Comparison of ENCODE assay signal across 23 cellular contexts in genomic region chr13:29722415-29722814, GRCh38.
DNase-seq lines count a peak whose midpoint lies in the region; FAIRE-seq and TF ChIP-seq lines count a peak whose summit lies in the region.
"Had no signal": no experiment of that assay in that cellular context is flagged by ENCODE, and none has a peak within 500 bp of the region (broad histone marks: within the 10 kb centered on the region; RNA-seq: fewer than 3 reads in every experiment).

No MANE protein-coding gene starts in this region.

- in situ Hi-C loops in KBM-7 (cut with MboI; ENCODE audit: low pct_unique_long_range_greater_than_20kb, low sequenced_read_pairs) = loop anchor here (25.0 kb wide), 1 partner anchor 210 kb away; no protein-coding TSS in a partner anchor

- H3K18ac ChIP-seq in H1 (ENCODE audit: extremely low read depth, low read length) = 0 out of 2 replicates have a peak overlapping the region, but pooled peaks have one; percentile 32

- CTCF ChIA-PET in HEK293 (lab: Yijun Ruan, JAX) = interaction anchor here (0.7 to 1.2 kb wide), 2 partner anchors 15 to 250 kb away, joined by 3 read pairs; no protein-coding TSS in a partner anchor
- CTCF ChIA-PET in H1 (lab: Charles Lee; ENCODE audit: partially characterized antibody) = interaction anchor here (1.2 to 2.1 kb wide), 4 partner anchors 8 to 249 kb away, joined by 3 to 11 read pairs (median 6); no protein-coding TSS in a partner anchor

- no peaks in the 10 kb centered on the region for H3K9me3 ChIP-seq in HEK293 (ENCODE audit: control insufficient read depth, insufficient read depth, low read depth, low read length)
- H3K9me3 ChIP-seq in H1 (ENCODE audit: insufficient read depth in 2 of 2, low read depth in 1 of 2, low read length in 1 of 2) = peaks cover 2 to 8% of the 10 kb centered on the region in 2 experiments; a peak in 2 of 4 replicates

- H3K4me2 ChIP-seq in H1 (ENCODE audit: insufficient read depth in 1 of 2, low read depth in 2 of 2, low read length in 2 of 2) = peak overlapping the region in 1 of 2 experiments; percentile 17; a peak in 1 of 4 replicates
- H3K4me2 ChIP-seq: PC-9 had no signal

- H2AFZ ChIP-seq in H1 (ENCODE audit: low read length) = peak overlapping the region; percentile 51
- H2AFZ ChIP-seq: PC-9 had no signal

- no peaks in the 10 kb centered on the region for H3K23me2 ChIP-seq in H1 (ENCODE audit: low read depth, low read length)

- POLR2A ChIA-PET in HEK293 (lab: Yijun Ruan, JAX) = no interaction called here
- POLR2A ChIA-PET in H1 (lab: Charles Lee; ENCODE audit: partially characterized antibody) = no interaction called here

- TF ChIP-seq RAD21 in H1 (IDR thresholded peaks at IDR 0.05 in 1 of 2, conservative IDR thresholded peaks at IDR 0.05 in 1 of 2; ENCODE audit: low read depth in 2 of 2, low read length in 2 of 2) = no peak

- TF ChIP-seq CTCF in HEK293 (tag by site-specific recombination; IDR thresholded peaks at IDR 0.05) (no peak), H1 (IDR thresholded peaks at IDR 0.05; ENCODE audit: control extremely low read depth in 1 of 3, insufficient read depth in 1 of 3, low read depth in 1 of 3, low read length in 3 of 3) (no peak)

- no peaks in the 10 kb centered on the region for H4K20me1 ChIP-seq in H1 (replicated peaks in 1 of 2; ENCODE audit: control insufficient read depth in 1 of 2, insufficient read depth in 2 of 2, low read length in 2 of 2)

- H2AK5ac ChIP-seq in H1 (ENCODE audit: low read depth, low read length) = no peak overlapping the region

- H3K23ac ChIP-seq in H1 (ENCODE audit: insufficient read length) = no peak overlapping the region

- H4K91ac ChIP-seq in H1 (replicated peaks; ENCODE audit: insufficient read length, low read length) = no peak overlapping the region

- TF ChIP-seq EP300 in H1 (IDR thresholded peaks at IDR 0.05; ENCODE audit: borderline replicate concordance in 1 of 2, low read depth in 2 of 2, low read length in 2 of 2) = no peak

- H3K27ac ChIP-seq in HEK293 (ENCODE audit: extremely low read depth, low read depth, low read length) (no peak overlapping the region), H1 (ENCODE audit: low read depth, low read length) (no peak overlapping the region; the same call in 1 of the 2 replicates)
- H3K27ac ChIP-seq: 22Rv1, PC-9, SJCRH30 had no signal

- TF ChIP-seq POLR2A in H1 (IDR thresholded peaks at IDR 0.05; ENCODE audit: control extremely low read depth in 1 of 2, low read depth in 2 of 2, low read length in 2 of 2) = no peak

- no peak overlapping the region for H2BK20ac ChIP-seq in H1 (ENCODE audit: low read length)

- peak overlapping the region; percentile 5; the same call in 1 of the 2 replicates for H4K8ac ChIP-seq in H1 (ENCODE audit: extremely low read depth, insufficient read depth, low read length)

- H2BK120ac ChIP-seq in H1 (replicated peaks; ENCODE audit: low read depth, low read length) = no peak overlapping the region

- H3K79me1 ChIP-seq in H1 (ENCODE audit: low read depth, low read length) = no peaks in the 10 kb centered on the region

- H3K27me3 ChIP-seq in H1 (replicated peaks in 1 of 4; ENCODE audit: control insufficient read depth in 3 of 4, extremely low read depth in 1 of 4, insufficient read depth in 3 of 4, low read length in 3 of 4) = no peaks in the 10 kb centered on the region; a peak in 2 of 7 replicates
- H3K27me3 ChIP-seq: SJCRH30 had no signal

- no peaks in the 10 kb centered on the region for H3K79me2 ChIP-seq in H1 (ENCODE audit: control insufficient read depth in 1 of 2, insufficient read depth in 2 of 2, low read length in 2 of 2)

- H2BK5ac ChIP-seq in H1 (ENCODE audit: low read depth, low read length) = no peak overlapping the region; the same call in 1 of the 2 replicates

- H3K4ac ChIP-seq in H1 (replicated peaks; ENCODE audit: insufficient read length, low read depth, low read length) = no peak overlapping the region

- no peak overlapping the region for H3K56ac ChIP-seq in H1 (replicated peaks; ENCODE audit: insufficient read length, low read depth, low read length)

- H3K9ac ChIP-seq in H1 (replicated peaks in 1 of 4; ENCODE audit: extremely low read depth in 1 of 4, low read depth in 3 of 4, low read length in 3 of 4) = no peak overlapping the region

- H3K14ac ChIP-seq in H1 (ENCODE audit: insufficient read length) = no peak overlapping the region

- H2BK12ac ChIP-seq in H1 (ENCODE audit: low read depth, low read length) = no peak overlapping the region

- FAIRE-seq in H1 (lab: Jason Lieb, UNC) (no peak), urothelium cell line (lab: Jason Lieb, UNC) (no peak)
- FAIRE-seq: GM12892, HTR-8/SVneo, K562 had no signal

- DNase-seq in NCI-H1417 (lab: John Stamatoyannopoulos, UW) (peak in 2 of 3 experiments; percentile 8 to 15), NCI-H1417 treated with DMSO at 0.1 percent for 48 hours (lab: John Stamatoyannopoulos, UW) (no peak), H1 (ENCODE audit: low read depth in 1 of 2, low spot score in 2 of 2) (no peak), NCI-H510A treated with DMSO at 0.1 percent for 48 hours (lab: John Stamatoyannopoulos, UW) (no peak), urothelium cell line (ENCODE audit: low spot score) (no peak), KBM-7 (no peak)
- DNase-seq: Calu3; DMS79 treated with DMSO at 0.1 percent for 48 hours; GF-D8; GOT3; MV-4-11; NCI-H1105; NCI-H2029; NCI-H446; NCI-H774; NK-92 treated with Interleukin-12 subunit alpha and Interleukin-12 subunit beta, amount 100 ng/mL, for 24 hours; PC-9; SJCRH30 had no signal

- no peak overlapping the region for H3K4me3 ChIP-seq in HEK293 (ENCODE audit: low read depth, low read length)
- H3K4me3 ChIP-seq in H1 (ENCODE audit: extremely low read depth in 1 of 4, insufficient read depth in 2 of 4, low read depth in 3 of 4, low read length in 4 of 4) = no peak overlapping the region
- H3K4me3 ChIP-seq: K562, PC-9, SJCRH30 had no signal

- H2BK15ac ChIP-seq in H1 (ENCODE audit: low read length) = no peak overlapping the region; the same call in 1 of the 2 replicates

- 78% methylated on average over 6 of the region's 6 CpGs; no CpG with 5 or more reads in 1 of the 2 experiments for WGBS in H1 (ENCODE audit: extremely low coverage in 1 of 2, insufficient coverage in 1 of 2, insufficient read length in 1 of 2, insufficient replicate concordance in 2 of 2, low coverage in 1 of 2, low lambda C conversion rate in 2 of 2, missing lambda C conversion rate in 1 of 2), 2 experiments

- H3K36me3 ChIP-seq in HEK293 (ENCODE audit: control insufficient read depth in 2 of 2, insufficient read depth in 1 of 2, low read length in 2 of 2) = no peaks in the 10 kb centered on the region
- H3K36me3 ChIP-seq in H1 (ENCODE audit: control insufficient read depth in 2 of 4, insufficient read depth in 4 of 4, low read length in 3 of 4) = no peaks in the 10 kb centered on the region
- H3K36me3 ChIP-seq: SJCRH30 had no signal

- H4K5ac ChIP-seq in H1 (ENCODE audit: insufficient read length, low read depth, low read length) = no peak overlapping the region

- no peaks in the 10 kb centered on the region for H3K4me1 ChIP-seq in HEK293 (ENCODE audit: control insufficient read depth, insufficient read depth, low read length)
- H3K4me1 ChIP-seq in H1 (replicated peaks in 1 of 4; ENCODE audit: control insufficient read depth in 3 of 4, insufficient read depth in 4 of 4, low read length in 3 of 4) = peaks cover 0 to 11% (median 3%) of the 10 kb centered on the region in 4 experiments; a peak in 2 of 7 replicates
- H3K4me1 ChIP-seq: SJCRH30 had no signal

TF ChIP-seq in HEK293, 187 proteins besides CTCF, POLR2A, EP300 and RAD21:
- TF ChIP-seq ZNF311 (tag by site-specific recombination; IDR thresholded peaks at IDR 0.05; ENCODE audit: borderline replicate concordance) (no peak), ZFHX2 (tag by site-specific recombination; conservative IDR thresholded peaks at IDR 0.05) (peak; percentile 12; the same call in 1 of the 2 replicates)

TF ChIP-seq in H1, 55 proteins besides CTCF, POLR2A, EP300 and RAD21:
- no peak for TF ChIP-seq CTBP2 (IDR thresholded peaks at IDR 0.05; ENCODE audit: borderline replicate concordance, insufficient read depth, insufficient read length, low read length)
- TF ChIP-seq TCF12 (IDR thresholded peaks at IDR 0.05; ENCODE audit: low read depth, low read length) = no peak
- TF ChIP-seq RNF2 (IDR thresholded peaks at IDR 0.05; ENCODE audit: borderline replicate concordance, low read depth, low read length, missing control alignments, poor library complexity, severe bottlenecking) = no peak
- TF ChIP-seq TBP (IDR thresholded peaks at IDR 0.05; ENCODE audit: low read depth, low read length) = no peak
- TF ChIP-seq SUZ12 (IDR thresholded peaks at IDR 0.05; ENCODE audit: low read length) = no peak
- TF ChIP-seq, protein P1, sequence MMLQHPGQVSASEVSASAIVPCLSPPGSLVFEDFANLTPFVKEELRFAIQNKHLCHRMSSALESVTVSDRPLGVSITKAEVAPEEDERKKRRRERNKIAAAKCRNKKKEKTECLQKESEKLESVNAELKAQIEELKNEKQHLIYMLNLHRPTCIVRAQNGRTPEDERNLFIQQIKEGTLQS (IDR thresholded peaks at IDR 0.05; ENCODE audit: insufficient read depth, low read depth, low read length) = no peak
- TF ChIP-seq KDM4A (IDR thresholded peaks at IDR 0.05; ENCODE audit: low read depth, low read length, severe bottlenecking) = no peak
- no peak for TF ChIP-seq FOSL1 (IDR thresholded peaks at IDR 0.05; ENCODE audit: insufficient read depth, low read depth, low read length)
- TF ChIP-seq, protein P2, sequence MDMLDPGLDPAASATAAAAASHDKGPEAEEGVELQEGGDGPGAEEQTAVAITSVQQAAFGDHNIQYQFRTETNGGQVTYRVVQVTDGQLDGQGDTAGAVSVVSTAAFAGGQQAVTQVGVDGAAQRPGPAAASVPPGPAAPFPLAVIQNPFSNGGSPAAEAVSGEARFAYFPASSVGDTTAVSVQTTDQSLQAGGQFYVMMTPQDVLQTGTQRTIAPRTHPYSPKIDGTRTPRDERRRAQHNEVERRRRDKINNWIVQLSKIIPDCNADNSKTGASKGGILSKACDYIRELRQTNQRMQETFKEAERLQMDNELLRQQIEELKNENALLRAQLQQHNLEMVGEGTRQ (IDR thresholded peaks at IDR 0.05; ENCODE audit: low read length) = no peak
- TF ChIP-seq POLR2AphosphoS5 (IDR thresholded peaks at IDR 0.05; ENCODE audit: low read depth, low read length) = no peak
- no peak for TF ChIP-seq JUND (IDR thresholded peaks at IDR 0.05; ENCODE audit: low read length)
- no peak for TF ChIP-seq MAFK (IDR thresholded peaks at IDR 0.05; ENCODE audit: low read depth, low read length)
- TF ChIP-seq NRF1 (IDR thresholded peaks at IDR 0.05; ENCODE audit: low read depth, low read length) = no peak
- no peak for TF ChIP-seq EZH2 (IDR thresholded peaks at IDR 0.05; ENCODE audit: low read depth, low read length, severe bottlenecking)
TF ChIP-seq in H1: peak in this region for 0.

Comparison
In these comparisons a context has a peak if more than half of its experiments do, and no peak if none do; other contexts are left out.
1. DNase-seq: peak in NCI-H1417 (2 of 3); none in NCI-H1417 treated with DMSO at 0.1 percent for 48 hours (single experiment), H1 (0 of 2), NCI-H510A treated with DMSO at 0.1 percent for 48 hours (single experiment), urothelium cell line (single experiment) and KBM-7 (single experiment).